20 cellular contexts compared by ENCODE assay signal in the genomic region with DNA sequence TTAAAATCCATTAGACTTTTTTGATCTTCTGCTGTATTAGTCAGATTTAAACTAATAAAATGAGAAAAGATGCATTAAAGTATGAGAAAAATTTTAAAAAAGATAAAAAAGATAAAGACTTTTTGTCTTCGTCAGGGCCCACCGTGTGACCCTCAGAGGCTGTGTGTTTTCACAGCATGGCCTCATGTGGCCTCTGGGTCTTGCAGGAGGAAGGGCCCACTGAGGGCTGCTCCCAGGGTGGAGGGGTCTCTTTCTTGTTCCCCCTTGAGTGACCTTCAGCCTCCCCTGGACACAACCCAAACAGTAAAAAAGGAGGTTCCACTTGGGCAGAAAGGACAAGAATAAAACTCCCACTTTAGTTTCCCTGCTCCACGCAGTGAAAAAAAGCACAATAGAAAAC. TPM values are rescaled to one million over a fixed set of nuclear protein-coding genes. Genes with fewer than 3 reads are reported as not detected.
DNase-seq lines count a peak whose midpoint lies in the region; ATAC-seq and TF ChIP-seq lines count a peak whose summit lies in the region.
"Had no signal": no experiment of that assay in that cellular context is flagged by ENCODE, and none has a peak within 500 bp of the region (broad histone marks: within the 10 kb centered on the region; RNA-seq: fewer than 3 reads in every experiment).

No MANE protein-coding gene starts in this region.

- ATAC-seq in left lobe of liver: no peak
- no peak for ATAC-seq in sciatic nerve
- ATAC-seq in upper lobe of right lung: no peak
- ATAC-seq in HG03520 (IDR thresholded peaks at IDR 0.05; ENCODE audit: unreplicated experiment): no peak
- no peak for ATAC-seq in HG03025 (IDR thresholded peaks at IDR 0.05; ENCODE audit: low FRiP score, unreplicated experiment)
- ATAC-seq: CD8-positive, alpha-beta T cell; GM12878; Panc1 had no signal

- H3K4me1 Mint-ChIP-seq in activated CD4-positive, alpha-beta memory T cell treated with anti-CD3 and anti-CD28 coated beads, Interleukin-2, amount 10 ng/mL, durations not matched to agents 7 days and 5 days: peaks cover 14% of the 10 kb centered on the region
- H3K4me1 Mint-ChIP-seq in activated CD4-positive, alpha-beta memory T cell treated with anti-CD3 and anti-CD28 coated beads for 36 hours (ENCODE audit: low read depth): peaks cover 20% of the 10 kb centered on the region

- no peaks in the 10 kb centered on the region for H3K36me3 ChIP-seq in upper lobe of right lung
- H3K36me3 ChIP-seq: BLaER1 treated with 17β-estradiol and CSF1 and Interleukin-3, amounts not matched to agents 10 nM and 100 nM had no signal

- CTCF ChIA-PET in activated CD4-positive, alpha-beta memory T cell treated with anti-CD3 and anti-CD28 coated beads, Interleukin-2, amount 10 ng/mL, durations not matched to agents 7 days and 5 days (lab: Charles Lee): interaction anchor here (0.9 kb wide), 1 partner anchor 13 kb away, joined by 3 read pairs; no protein-coding TSS in a partner anchor
- CTCF ChIA-PET in activated CD4-positive, alpha-beta memory T cell treated with anti-CD3 and anti-CD28 coated beads for 36 hours (lab: Charles Lee): interaction anchor here (0.6 to 1.5 kb wide), 3 partner anchors 13 to 1549 kb away, joined by 3 to 13 read pairs (median 4); no protein-coding TSS in a partner anchor

- H3K27ac ChIP-seq in upper lobe of right lung: no peak overlapping the region
- H3K27ac ChIP-seq: 22Rv1; BLaER1 treated with 17β-estradiol and CSF1 and Interleukin-3, amounts not matched to agents 10 nM and 100 nM had no signal

- no peaks in the 10 kb centered on the region for H3K27me3 ChIP-seq in upper lobe of right lung
- H3K27me3 ChIP-seq: BLaER1 treated with 17β-estradiol and CSF1 and Interleukin-3, amounts not matched to agents 10 nM and 100 nM had no signal

- no peak overlapping the region for H3K27ac Mint-ChIP-seq in activated CD4-positive, alpha-beta memory T cell treated with anti-CD3 and anti-CD28 coated beads, Interleukin-2, amount 10 ng/mL, durations not matched to agents 7 days and 5 days
- H3K27ac Mint-ChIP-seq in activated CD4-positive, alpha-beta memory T cell treated with anti-CD3 and anti-CD28 coated beads for 36 hours: no peak overlapping the region
- H3K27ac Mint-ChIP-seq: CD8-positive, alpha-beta T cell had no signal

- H3K4me3 Mint-ChIP-seq in activated CD4-positive, alpha-beta memory T cell treated with anti-CD3 and anti-CD28 coated beads, Interleukin-2, amount 10 ng/mL, durations not matched to agents 7 days and 5 days: no peak overlapping the region
- H3K4me3 Mint-ChIP-seq in activated CD4-positive, alpha-beta memory T cell treated with anti-CD3 and anti-CD28 coated beads for 36 hours: no peak overlapping the region
- H3K4me3 Mint-ChIP-seq: CD8-positive, alpha-beta T cell had no signal

- POLR2A ChIA-PET in activated CD4-positive, alpha-beta memory T cell treated with anti-CD3 and anti-CD28 coated beads, Interleukin-2, amount 10 ng/mL, durations not matched to agents 7 days and 5 days (lab: Charles Lee): no interaction called here
- POLR2A ChIA-PET in activated CD4-positive, alpha-beta memory T cell treated with anti-CD3 and anti-CD28 coated beads for 36 hours (lab: Charles Lee): no interaction called here

- peaks cover 5% of the 10 kb centered on the region for H3K9me3 Mint-ChIP-seq in activated CD4-positive, alpha-beta memory T cell treated with anti-CD3 and anti-CD28 coated beads, Interleukin-2, amount 10 ng/mL, durations not matched to agents 7 days and 5 days
- no peaks in the 10 kb centered on the region for H3K9me3 Mint-ChIP-seq in activated CD4-positive, alpha-beta memory T cell treated with anti-CD3 and anti-CD28 coated beads for 36 hours
- H3K9me3 Mint-ChIP-seq: CD8-positive, alpha-beta T cell had no signal

- H3K4me3 ChIP-seq in upper lobe of right lung: no peak overlapping the region
- H3K4me3 ChIP-seq: BLaER1 treated with 17β-estradiol and CSF1 and Interleukin-3, amounts not matched to agents 10 nM and 100 nM; GM12878 had no signal

- peaks cover 12% of the 10 kb centered on the region for H3K36me3 Mint-ChIP-seq in activated CD4-positive, alpha-beta memory T cell treated with anti-CD3 and anti-CD28 coated beads, Interleukin-2, amount 10 ng/mL, durations not matched to agents 7 days and 5 days (ENCODE audit: low read depth)
- no peaks in the 10 kb centered on the region for H3K36me3 Mint-ChIP-seq in activated CD4-positive, alpha-beta memory T cell treated with anti-CD3 and anti-CD28 coated beads for 36 hours

- intact Hi-C loops in activated CD4-positive, alpha-beta memory T cell treated with anti-CD3 and anti-CD28 coated beads for 36 hours (cut with micrococcal nuclease): no loop called here
- intact Hi-C loops in sciatic nerve (cut with DNase I): no loop called here
- intact Hi-C loops in upper lobe of right lung (cut with DNase I): no loop called here

- no peaks in the 10 kb centered on the region for H3K27me3 Mint-ChIP-seq in activated CD4-positive, alpha-beta memory T cell treated with anti-CD3 and anti-CD28 coated beads, Interleukin-2, amount 10 ng/mL, durations not matched to agents 7 days and 5 days
- no peaks in the 10 kb centered on the region for H3K27me3 Mint-ChIP-seq in activated CD4-positive, alpha-beta memory T cell treated with anti-CD3 and anti-CD28 coated beads for 36 hours

- peak; percentile 2 for DNase-seq in activated CD4-positive, alpha-beta memory T cell treated with anti-CD3 and anti-CD28 coated beads, Interleukin-2, amount 10 ng/mL, durations not matched to agents 7 days and 5 days
- DNase-seq in activated CD4-positive, alpha-beta memory T cell treated with anti-CD3 and anti-CD28 coated beads for 36 hours: no peak
- DNase-seq in left lobe of liver (ENCODE audit: low spot score) (peak; percentile 8), sciatic nerve (ENCODE audit: low spot score) (peak; percentile 50), upper lobe of right lung (peak; percentile 17), SKM-1 treated with dmso at 0.1 percent for 144 hours (lab: John Stamatoyannopoulos, UW; ENCODE audit: unreplicated experiment) (no peak)
- DNase-seq: DND-41, KG1, NCI-H1092, NCI-H1436, NCI-H187 treated with DMSO at 0.1 percent for 48 hours, NCI-H748 treated with DMSO at 0.1 percent for 48 hours, SIG-M5 had no signal

- no peak for TF ChIP-seq CTCF in upper lobe of right lung (IDR thresholded peaks at IDR 0.05)

- no peaks in the 10 kb centered on the region for H3K4me1 ChIP-seq in upper lobe of right lung

- no peaks in the 10 kb centered on the region for H3K9me3 ChIP-seq in upper lobe of right lung

RNA-seq across cellular contexts. Expression of a gene that starts 57.1 kb away (rescaled TPM):
- total RNA-seq in activated CD4-positive, alpha-beta memory T cell treated with anti-CD3 and anti-CD28 coated beads, Interleukin-2, amount 10 ng/mL, durations not matched to agents 7 days and 5 days: 10 to 100 TPM; 78.1 to 85.1 TPM
- total RNA-seq in activated CD4-positive, alpha-beta memory T cell treated with anti-CD3 and anti-CD28 coated beads for 36 hours: 10 to 100 TPM; 78.1 to 81.3 TPM
- total RNA-seq in left lobe of liver: 22.8 TPM
- total RNA-seq in sciatic nerve: 76.3 TPM
- 65.5 TPM for total RNA-seq in upper lobe of right lung

Comparison
In these comparisons a context has a peak if more than half of its experiments do, and no peak if none do; other contexts are left out.
1. DNase-seq: peak in activated CD4-positive, alpha-beta memory T cell treated with anti-CD3 and anti-CD28 coated beads, Interleukin-2, amount 10 ng/mL, durations not matched to agents 7 days and 5 days (single experiment), left lobe of liver (single experiment), sciatic nerve (single experiment) and upper lobe of right lung (single experiment); none in activated CD4-positive, alpha-beta memory T cell treated with anti-CD3 and anti-CD28 coated beads for 36 hours (single experiment) and SKM-1 treated with dmso at 0.1 percent for 144 hours (single experiment).